ENCODE assay signal across 9 cellular contexts in the genomic region with DNA sequence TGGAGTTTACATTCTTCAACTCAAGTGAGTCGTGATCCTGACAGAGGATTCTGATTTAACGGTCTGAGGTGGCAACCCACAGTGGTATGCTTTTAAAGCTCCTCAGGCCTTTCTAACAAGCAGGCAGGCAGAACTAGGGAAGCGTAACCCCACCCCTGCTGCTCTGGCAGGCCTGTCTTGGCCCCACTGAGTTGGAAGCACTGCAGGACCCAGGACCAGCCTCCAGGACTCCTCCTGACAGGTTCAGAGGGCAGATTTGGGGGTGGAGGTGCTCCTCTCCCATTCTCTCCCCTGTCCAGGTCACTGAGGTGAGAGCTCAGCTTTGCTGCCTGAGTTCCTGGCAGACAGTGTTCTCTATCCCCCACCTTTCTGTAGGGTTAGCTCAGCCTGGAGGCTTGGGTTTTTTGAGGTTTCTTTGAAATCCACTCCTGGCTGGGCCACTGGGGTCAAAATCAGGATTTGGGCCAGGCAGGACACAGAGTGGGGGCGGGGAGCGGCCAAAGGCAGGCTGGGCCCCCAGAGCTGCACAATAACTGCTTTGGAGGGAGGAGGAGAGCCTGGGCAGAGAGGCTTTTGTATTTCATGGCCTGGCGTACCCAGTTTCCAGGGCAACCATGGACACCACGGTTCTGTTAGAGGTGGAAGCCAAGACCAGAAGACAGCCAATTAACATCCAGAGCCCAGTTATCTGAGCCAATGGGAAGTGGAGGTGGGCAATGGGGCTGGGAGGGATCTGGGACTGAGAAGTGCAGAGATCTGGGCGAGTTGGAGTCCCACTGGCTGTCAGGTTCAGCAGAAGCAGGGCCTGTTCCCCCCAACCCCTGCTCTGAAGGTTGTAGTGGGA. TPM values are rescaled to one million over a fixed set of nuclear protein-coding genes. Genes with fewer than 3 reads are reported as not detected.
DNase-seq lines count a peak whose midpoint lies in the region; TF ChIP-seq lines count a peak whose summit lies in the region.
"Had no signal": no experiment of that assay in that cellular context is flagged by ENCODE, and none has a peak within 500 bp of the region (broad histone marks: within the 10 kb centered on the region; RNA-seq: fewer than 3 reads in every experiment).

No MANE protein-coding gene starts in this region.

- in situ Hi-C loops in GM13977 (cut with MboI; ENCODE audit: low pct_unique_long_range_greater_than_20kb, low sequenced_read_pairs, unreplicated experiment), result no loop called here

- peaks cover 70% of the 10 kb centered on the region for H3K36me3 Mint-ChIP-seq in Caco-2 (ENCODE audit: insufficient read depth, unreplicated experiment)

- H3K27me3 Mint-ChIP-seq in Caco-2 (ENCODE audit: insufficient read depth, unreplicated experiment), result no peaks in the 10 kb centered on the region

- CTCF ChIA-PET in Caco-2 (lab: Charles Lee), result interaction anchor here (0.6 to 4.8 kb wide), 12 partner anchors 10 to 163 kb away, joined by 3 to 65 read pairs (median 8); partner anchors contain the start of genes EME1, LRRC59, MRPL27 and RSAD1

- no peak overlapping the region for H3K4me3 Mint-ChIP-seq in Caco-2 (ENCODE audit: unreplicated experiment)

- POLR2A ChIA-PET in Caco-2 (lab: Charles Lee), result interaction anchor here (0.6 to 3.5 kb wide), 4 partner anchors 17 to 163 kb away, joined by 3 to 14 read pairs (median 11); partner anchors contain the start of genes LRRC59 and XYLT2

- H3K9me3 ChIP-seq in Caco-2, result no peaks in the 10 kb centered on the region
- H3K9me3 ChIP-seq: breast epithelium had no signal

- BruUV-seq in Caco-2 (replicated peaks; lab: Mats Ljungman, UMichigan), result no TSS peak

- H3K9me3 Mint-ChIP-seq in Caco-2 (ENCODE audit: unreplicated experiment), result no peaks in the 10 kb centered on the region

- H3K4me1 ChIP-seq in Caco-2, result no peaks in the 10 kb centered on the region; the same call in 1 of the 2 replicates
- H3K4me1 ChIP-seq: breast epithelium had no signal

- peaks cover 10% of the 10 kb centered on the region for H3K4me1 Mint-ChIP-seq in Caco-2 (ENCODE audit: low read depth, unreplicated experiment)

- intact Hi-C loops in Caco-2 (cut with micrococcal nuclease; ENCODE audit: unreplicated experiment), result loop anchor here (10.0 kb wide), 1 partner anchor 331 kb away; no protein-coding TSS in a partner anchor

- H3K36me3 ChIP-seq in Caco-2 (ENCODE audit: control insufficient read depth, insufficient read depth, low read length), result peaks cover 16% of the 10 kb centered on the region
- H3K36me3 ChIP-seq: breast epithelium had no signal

- peak overlapping the region; percentile 46 for H3K27ac Mint-ChIP-seq in Caco-2 (ENCODE audit: unreplicated experiment)

- no peaks in the 10 kb centered on the region for H3K27me3 ChIP-seq in Caco-2 (replicated peaks; ENCODE audit: control insufficient read depth, insufficient read depth, low read length)
- H3K27me3 ChIP-seq: breast epithelium had no signal

- TF ChIP-seq CTCF in Caco-2 (IDR thresholded peaks at IDR 0.05; ENCODE audit: insufficient read depth in 1 of 2, low read depth in 1 of 2, low read length in 1 of 2, severe bottlenecking in 1 of 2, unreplicated experiment in 1 of 2) (no peak), GM13977 (IDR thresholded peaks at IDR 0.05; ENCODE audit: extremely low read depth, insufficient read depth, missing control alignments) (no peak)

- H3K4me3 ChIP-seq in Caco-2 (ENCODE audit: low read depth, low read length), result no peak overlapping the region
- H3K4me3 ChIP-seq: breast epithelium had no signal

- peak in 1 of 2 experiments; percentile 54 for DNase-seq in Caco-2
- peak; percentile 27 for DNase-seq in LHCN-M2 (ENCODE audit: low read depth)
- DNase-seq in cerebellum (ENCODE audit: low spot score), result peak; percentile 60
- DNase-seq in medulla oblongata (ENCODE audit: extremely low spot score), result peak; percentile 92
- DNase-seq in GM13977 (ENCODE audit: low spot score), result no peak
- DNase-seq in NCI-H1105 (lab: John Stamatoyannopoulos, UW), result no peak
- no peak for DNase-seq in activated CD4-positive, CD25-positive, alpha-beta regulatory T cell treated with anti-CD3 and anti-CD28 coated beads, Interleukin-2, amount 50 U/mL, for 72 hours
- no peak for DNase-seq in DMS79 treated with DMSO at 0.1 percent for 48 hours (lab: John Stamatoyannopoulos, UW)

RNA-seq across cellular contexts. Expression of gene MRPL27, which starts 9.5 kb away (rescaled TPM):
- total RNA-seq in Caco-2 (2022) (196 and 203 TPM in 2 replicates), LHCN-M2 (2014; rRNA removed) (79.4 and 81.1 TPM in 2 replicates), cerebellum (32.8 TPM)
- polyA plus RNA-seq in LHCN-M2 (2012), result 157 TPM

RNA-seq across cellular contexts. Expression of gene EME1, which starts 9.6 kb away (rescaled TPM):
- total RNA-seq in Caco-2 (2022) (43.5 and 48.5 TPM in 2 replicates), LHCN-M2 (2014; rRNA removed) (13.9 and 18.1 TPM in 2 replicates), cerebellum (4.7 TPM)
- 7.2 TPM for polyA plus RNA-seq in LHCN-M2 (2012)

RNA-seq across cellular contexts. Expression of gene XYLT2, which starts 17.5 kb away (rescaled TPM):
- 72.9 and 75.8 TPM in 2 replicates for total RNA-seq in Caco-2 (2022)
- 41.4 and 48.9 TPM in 2 replicates for total RNA-seq in LHCN-M2 (2014; rRNA removed)
- 24.5 TPM for polyA plus RNA-seq in LHCN-M2 (2012)
- total RNA-seq in cerebellum, result 17.8 TPM

RNA-seq across cellular contexts. Expression of gene LRRC59, which starts 33.9 kb away (rescaled TPM):
- total RNA-seq in Caco-2 (2022) (324 and 336 TPM in 2 replicates), LHCN-M2 (2014; rRNA removed) (165 and 189 TPM in 2 replicates), cerebellum (35.9 TPM)
- polyA plus RNA-seq in LHCN-M2 (2012), result 164 TPM

Comparison
In these comparisons a context has a peak if more than half of its experiments do, and no peak if none do; other contexts are left out.
1. DNase-seq: peak in LHCN-M2 (single experiment), cerebellum (single experiment) and medulla oblongata (single experiment); none in GM13977 (single experiment), NCI-H1105 (single experiment), activated CD4-positive, CD25-positive, alpha-beta regulatory T cell treated with anti-CD3 and anti-CD28 coated beads, Interleukin-2, amount 50 U/mL, for 72 hours (single experiment) and DMS79 treated with DMSO at 0.1 percent for 48 hours (single experiment).